In genomic region chr3:84922682-84923081, GRCh38 we compare ENCODE assay signal across 11 cellular contexts. TPM values are rescaled to one million over a fixed set of nuclear protein-coding genes. Genes with fewer than 3 reads are reported as not detected.
"Had no signal": no experiment of that assay in that cellular context is flagged by ENCODE, and none has a peak within 500 bp of the region (broad histone marks: within the 10 kb centered on the region; RNA-seq: fewer than 3 reads in every experiment).

No MANE protein-coding gene starts in this region.

- H3K9ac ChIP-seq: GM23248 had no signal

- ATAC-seq: GM23338, HCT116 had no signal

- H3K36me3 ChIP-seq: HAP-1 had no signal

- H3K9me3 ChIP-seq: HAP-1 had no signal

- DNase-seq: GM23248, GOT3, H7, H9, HCEC 1CT, HFFc6 had no signal

- H3K4me3 ChIP-seq: GM23248, GM23338, HAP-1 had no signal

- FAIRE-seq: H54 had no signal

- H2AFZ ChIP-seq: GM23248, GM23338 had no signal

- H3K27ac ChIP-seq: GM23248 had no signal

- H3K4me1 ChIP-seq: HAP-1 had no signal

- H3K4me2 ChIP-seq: GM23338 had no signal

RNA-seq across cellular contexts. Expression of gene CADM2, which starts 36.1 kb away (rescaled TPM):
- total RNA-seq: GM23248, H4, HFFc6 had no signal
